ENCODE assay signal across 1 cellular context in genomic region chr19:47651132-47651531, GRCh38.
TF ChIP-seq lines count a peak whose summit lies in the region.

No MANE protein-coding gene starts in this region.

TF ChIP-seq in IMR-90, 13 proteins besides CTCF, POLR2A, EP300 and RAD21:
- no peak for TF ChIP-seq NFE2L2 (IDR thresholded peaks at IDR 0.05; ENCODE audit: low read depth, low read length)
- no peak for TF ChIP-seq RFX5 (IDR thresholded peaks at IDR 0.05; ENCODE audit: low read depth, low read length)
- no peak for TF ChIP-seq SMC3 (IDR thresholded peaks at IDR 0.05; ENCODE audit: low read depth, low read length)
- TF ChIP-seq CHD1 (IDR thresholded peaks at IDR 0.05; ENCODE audit: low read depth, low read length) = no peak
- no peak for TF ChIP-seq MXI1 (IDR thresholded peaks at IDR 0.05; ENCODE audit: borderline replicate concordance, low read depth, low read length)
- no peak for TF ChIP-seq RCOR1 (IDR thresholded peaks at IDR 0.05; ENCODE audit: insufficient replicate concordance, low read length)
- TF ChIP-seq BHLHE40 (IDR thresholded peaks at IDR 0.05; ENCODE audit: low read depth, low read length) = no peak
- TF ChIP-seq CEBPB (IDR thresholded peaks at IDR 0.05; ENCODE audit: low read depth, low read length) = no peak
- TF ChIP-seq USF2 (IDR thresholded peaks at IDR 0.05; ENCODE audit: low read depth, low read length) = no peak
- TF ChIP-seq MAFK (IDR thresholded peaks at IDR 0.05; ENCODE audit: low read depth, low read length) = no peak
